Comparison of ENCODE assay signal across 9 cellular contexts in genomic region chr2:174901075-174901474, GRCh38.
DNase-seq lines count a peak whose midpoint lies in the region; ATAC-seq, FAIRE-seq and TF ChIP-seq lines count a peak whose summit lies in the region.
"Had no signal": no experiment of that assay in that cellular context is flagged by ENCODE, and none has a peak within 500 bp of the region (broad histone marks: within the 10 kb centered on the region; RNA-seq: fewer than 3 reads in every experiment).

No MANE protein-coding gene starts in this region.

- no peak overlapping the region for H3K56ac ChIP-seq in H1 (replicated peaks; ENCODE audit: insufficient read length, low read depth, low read length)

- no peaks in the 10 kb centered on the region for H3K9me3 Mint-ChIP-seq in GM23338
- no peaks in the 10 kb centered on the region for H3K9me3 Mint-ChIP-seq in T-cell

- H2BK5ac ChIP-seq in H1 (ENCODE audit: low read depth, low read length) = no peak overlapping the region; the same call in 1 of the 2 replicates

- H3F3A ChIP-seq in GM23338 (replicated peaks; ENCODE audit: low read depth) = no peaks in the 10 kb centered on the region

- TF ChIP-seq RAD21 in H1 (IDR thresholded peaks at IDR 0.05 in 1 of 2, conservative IDR thresholded peaks at IDR 0.05 in 1 of 2; ENCODE audit: low read depth in 2 of 2, low read length in 2 of 2) = no peak

- H2BK120ac ChIP-seq in H1 (replicated peaks; ENCODE audit: low read depth, low read length) = no peak overlapping the region

- CTCF ChIA-PET in T-cell (lab: Charles Lee) = interaction anchor here in 1 of 2 donors (0.6 to 1.4 kb wide), 2 partner anchors 152 to 202 kb away, joined by 3 to 4 read pairs; no protein-coding TSS in a partner anchor
- CTCF ChIA-PET in H1 (lab: Charles Lee; ENCODE audit: partially characterized antibody) = interaction anchor here (1.2 to 1.7 kb wide), 3 partner anchors 11 to 129 kb away, joined by 3 to 8 read pairs (median 4); no protein-coding TSS in a partner anchor

- POLR2A ChIA-PET in T-cell (lab: Charles Lee) (interaction anchor here (0.5 to 0.7 kb wide), 2 partner anchors 13 to 96 kb away, joined by 4 to 8 read pairs; no protein-coding TSS in a partner anchor), H1 (lab: Charles Lee; ENCODE audit: partially characterized antibody) (interaction anchor here (0.7 kb wide), 1 partner anchor 69 kb away, joined by 3 read pairs; no protein-coding TSS in a partner anchor)

- DNase-seq in GM23338 (ENCODE audit: low spot score) (no peak), T-cell (peak in 10 of 34 experiments; percentile 1 to 11 (median 4)), H1 (ENCODE audit: low read depth in 1 of 2, low spot score in 2 of 2) (no peak), putamen (ENCODE audit: low spot score) (peak; percentile 33), occipital lobe (lab: John Stamatoyannopoulos, UW) (no peak), D721Med (ENCODE audit: insufficient read length, low spot score) (no peak)
- DNase-seq: body of pancreas had no signal

- H3K14ac ChIP-seq in H1 (ENCODE audit: insufficient read length) = no peak overlapping the region

- no peaks in the 10 kb centered on the region for H3K79me2 ChIP-seq in GM23338 (replicated peaks; ENCODE audit: insufficient read depth)
- H3K79me2 ChIP-seq in H1 (ENCODE audit: control insufficient read depth in 1 of 2, insufficient read depth in 2 of 2, low read length in 2 of 2) = no peaks in the 10 kb centered on the region

- H3K4me2 ChIP-seq in GM23338 (no peak overlapping the region), H1 (ENCODE audit: insufficient read depth in 1 of 2, low read depth in 2 of 2, low read length in 2 of 2) (no peak overlapping the region)

- peak; percentile 82 for ATAC-seq in GM23338
- peak in 3 of 4 experiments; percentile 36 to 60 (median 46) for ATAC-seq in T-cell (replicated peaks in 1 of 4)
- no peak for ATAC-seq in HG03196 (IDR thresholded peaks at IDR 0.05; ENCODE audit: unreplicated experiment)
- ATAC-seq: body of pancreas had no signal

- TF ChIP-seq CTCF in GM23338 (conservative IDR thresholded peaks at IDR 0.05; ENCODE audit: low read depth in 2 of 2) = no peak
- TF ChIP-seq CTCF in H1 (IDR thresholded peaks at IDR 0.05; ENCODE audit: control extremely low read depth in 1 of 3, insufficient read depth in 1 of 3, low read depth in 1 of 3, low read length in 3 of 3) = no peak
- TF ChIP-seq CTCF in D721Med (IDR thresholded peaks at IDR 0.05; ENCODE audit: insufficient read depth, missing control alignments) = no peak

- H2BK20ac ChIP-seq in H1 (ENCODE audit: low read length) = 0 out of 2 replicates have a peak overlapping the region, but pooled peaks have one; percentile 27

- no peak overlapping the region for H2AK5ac ChIP-seq in H1 (ENCODE audit: low read depth, low read length)

- H3K36me3 ChIP-seq in GM23338 (ENCODE audit: insufficient read depth) = no peaks in the 10 kb centered on the region
- H3K36me3 ChIP-seq in H1 (ENCODE audit: control insufficient read depth in 2 of 4, insufficient read depth in 4 of 4, low read length in 3 of 4) = peaks cover 0 to 3% (median 0%) of the 10 kb centered on the region in 4 experiments; a peak in 1 of 8 replicates

- H4K91ac ChIP-seq in H1 (replicated peaks; ENCODE audit: insufficient read length, low read length) = no peak overlapping the region

- no peaks in the 10 kb centered on the region for H3K9me3 ChIP-seq in H1 (ENCODE audit: insufficient read depth in 2 of 2, low read depth in 1 of 2, low read length in 1 of 2)
- H3K9me3 ChIP-seq: body of pancreas had no signal

- no peak for TF ChIP-seq POLR2A in H1 (IDR thresholded peaks at IDR 0.05; ENCODE audit: control extremely low read depth in 1 of 2, low read depth in 2 of 2, low read length in 2 of 2)

- H3K23me2 ChIP-seq in H1 (ENCODE audit: low read depth, low read length) = no peaks in the 10 kb centered on the region

- H3K27me3 ChIP-seq in GM23338 (ENCODE audit: insufficient read depth) (no peaks in the 10 kb centered on the region), H1 (replicated peaks in 1 of 4; ENCODE audit: control insufficient read depth in 3 of 4, extremely low read depth in 1 of 4, insufficient read depth in 3 of 4, low read length in 3 of 4) (no peaks in the 10 kb centered on the region)
- H3K27me3 ChIP-seq: body of pancreas had no signal

- TF ChIP-seq EP300 in H1 (IDR thresholded peaks at IDR 0.05; ENCODE audit: borderline replicate concordance in 1 of 2, low read depth in 2 of 2, low read length in 2 of 2) = no peak

- H4K5ac ChIP-seq in H1 (ENCODE audit: insufficient read length, low read depth, low read length) = peak overlapping the region; percentile 45

- no peak overlapping the region for H2BK12ac ChIP-seq in H1 (ENCODE audit: low read depth, low read length)

- H3K9me2 ChIP-seq in GM23338 (ENCODE audit: insufficient read depth) = no peaks in the 10 kb centered on the region

- no peak overlapping the region for H2BK15ac ChIP-seq in H1 (ENCODE audit: low read length)

- H3K4me1 ChIP-seq in GM23338 (ENCODE audit: insufficient read depth) (peaks cover 9% of the 10 kb centered on the region), H1 (replicated peaks in 1 of 4; ENCODE audit: control insufficient read depth in 3 of 4, insufficient read depth in 4 of 4, low read length in 3 of 4) (peaks cover 0 to 3% (median 0%) of the 10 kb centered on the region in 4 experiments; a peak in 2 of 7 replicates)
- H3K4me1 ChIP-seq: body of pancreas had no signal

- no peak overlapping the region for H3K4ac ChIP-seq in H1 (replicated peaks; ENCODE audit: insufficient read length, low read depth, low read length)

- H3K27ac ChIP-seq in GM23338 (ENCODE audit: low read depth) (peak overlapping the region; percentile 52), H1 (ENCODE audit: low read depth, low read length) (peak overlapping the region; percentile 51; the same call in 1 of the 2 replicates)
- H3K27ac ChIP-seq: body of pancreas had no signal

- H3K23ac ChIP-seq in H1 (ENCODE audit: insufficient read length) = no peak overlapping the region

- H3K27me3 Mint-ChIP-seq in GM23338 (ENCODE audit: insufficient read depth, low read depth, poor library complexity) = peaks cover 8% of the 10 kb centered on the region
- H3K27me3 Mint-ChIP-seq in T-cell = no peaks in the 10 kb centered on the region

- H3K4me3 Mint-ChIP-seq in GM23338 = no peak overlapping the region
- peak overlapping the region; percentile 41 to 59 (median 47) for H3K4me3 Mint-ChIP-seq in T-cell

- peaks cover 10% of the 10 kb centered on the region; the same call in 2 of the 3 replicates for H3K36me3 Mint-ChIP-seq in GM23338 (ENCODE audit: low read depth)
- no peaks in the 10 kb centered on the region for H3K36me3 Mint-ChIP-seq in T-cell

- H3K4me1 Mint-ChIP-seq in GM23338 = peaks cover 14% of the 10 kb centered on the region
- H3K4me1 Mint-ChIP-seq in T-cell = peaks cover 22 to 34% (median 26%) of the 10 kb centered on the region in 3 donors

- H3K9ac ChIP-seq in H1 (replicated peaks in 1 of 4; ENCODE audit: extremely low read depth in 1 of 4, low read depth in 3 of 4, low read length in 3 of 4) = no peak overlapping the region

- H3K79me1 ChIP-seq in H1 (ENCODE audit: low read depth, low read length) = no peaks in the 10 kb centered on the region

- H3K18ac ChIP-seq in H1 (ENCODE audit: extremely low read depth, low read length) = no peak overlapping the region; the same call in 1 of the 2 replicates

- FAIRE-seq in H1 (lab: Jason Lieb, UNC) (no peak), D721Med (lab: Jason Lieb, UNC) (no peak)
- FAIRE-seq: keratinocyte had no signal

- H3K4me3 ChIP-seq in GM23338 (no peak overlapping the region), H1 (ENCODE audit: extremely low read depth in 1 of 4, insufficient read depth in 2 of 4, low read depth in 3 of 4, low read length in 4 of 4) (no peak overlapping the region)
- H3K4me3 ChIP-seq: body of pancreas had no signal

- WGBS in H1 (ENCODE audit: extremely low coverage in 1 of 2, insufficient coverage in 1 of 2, insufficient read length in 1 of 2, insufficient replicate concordance in 2 of 2, low coverage in 1 of 2, low lambda C conversion rate in 2 of 2, missing lambda C conversion rate in 1 of 2), 2 experiments = 84% methylated on average over 4 of the region's 4 CpGs; no CpG with 5 or more reads in 1 of the 2 experiments

- H3K27ac Mint-ChIP-seq in GM23338 (peak overlapping the region; percentile 69), T-cell (peak overlapping the region; percentile 88 to 92)

- H2AFZ ChIP-seq in GM23338 (no peak overlapping the region), H1 (ENCODE audit: low read length) (no peak overlapping the region)

- no peaks in the 10 kb centered on the region for H4K20me1 ChIP-seq in GM23338 (replicated peaks; ENCODE audit: insufficient read depth)
- no peaks in the 10 kb centered on the region for H4K20me1 ChIP-seq in H1 (replicated peaks in 1 of 2; ENCODE audit: control insufficient read depth in 1 of 2, insufficient read depth in 2 of 2, low read length in 2 of 2)

- no peak overlapping the region for H4K8ac ChIP-seq in H1 (ENCODE audit: extremely low read depth, insufficient read depth, low read length)

TF ChIP-seq in GM23338, 12 proteins besides CTCF, POLR2A, EP300 and RAD21 (continues in another document):
- TF ChIP-seq EZH2 (IDR thresholded peaks at IDR 0.05; ENCODE audit: low read depth, unreplicated experiment) = no peak

TF ChIP-seq in H1, 55 proteins besides CTCF, POLR2A, EP300 and RAD21:
- no peak for TF ChIP-seq ATF2 (IDR thresholded peaks at IDR 0.05; ENCODE audit: low read length)
- no peak for TF ChIP-seq TAF7 (optimal IDR thresholded peaks at IDR 0.05; ENCODE audit: borderline replicate concordance, low read depth, low read length)
- TF ChIP-seq KDM4A (IDR thresholded peaks at IDR 0.05; ENCODE audit: low read depth, low read length, severe bottlenecking) = no peak
- TF ChIP-seq RBBP5 (IDR thresholded peaks at IDR 0.05; ENCODE audit: borderline replicate concordance, low read depth, low read length) = no peak
